Comparison of ENCODE assay signal across 8 cellular contexts in the genomic region with DNA sequence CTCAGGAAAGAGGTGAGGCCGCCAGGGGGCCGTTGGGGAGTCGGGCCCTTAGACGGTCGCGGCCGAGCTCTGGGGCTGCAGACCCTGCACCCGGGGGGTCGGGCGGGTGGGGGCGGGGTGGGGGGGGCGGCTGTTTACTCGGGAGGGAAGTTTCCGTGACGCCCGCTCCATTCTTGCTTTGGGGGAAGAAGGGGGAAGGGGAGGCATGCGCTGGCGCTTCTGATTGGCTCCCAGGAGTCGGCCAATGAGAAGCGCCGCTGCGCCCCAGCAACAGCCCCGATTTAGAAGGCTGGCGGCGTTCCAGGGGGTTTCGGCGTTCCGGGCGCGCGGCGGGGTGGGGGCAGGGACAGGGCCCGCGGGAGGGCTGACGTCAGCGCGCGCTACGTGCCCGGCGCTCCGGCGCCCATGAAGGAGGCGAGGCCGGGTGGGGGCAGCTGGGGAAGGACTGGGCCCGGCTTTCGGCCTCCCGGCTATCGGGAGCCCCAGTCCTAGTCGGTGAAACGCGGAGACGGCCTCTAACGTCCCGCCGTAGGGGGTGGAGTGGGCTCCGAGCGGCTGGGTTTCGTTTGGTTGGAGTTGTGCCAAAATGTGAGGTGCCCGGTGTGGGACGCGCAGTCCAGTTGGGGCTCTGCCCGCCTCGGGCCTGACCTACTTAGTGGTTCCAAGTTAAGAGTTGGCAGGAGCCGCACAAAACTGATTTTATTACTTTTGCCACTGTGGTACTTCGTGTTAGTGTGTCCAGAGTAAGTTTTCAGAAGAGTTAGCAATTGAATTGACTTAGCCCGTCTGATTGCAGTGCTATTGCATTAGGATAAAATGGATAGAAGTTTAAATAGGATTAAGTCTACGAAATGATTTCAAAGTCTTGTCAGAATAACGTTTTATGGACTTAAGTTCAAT. TPM values are rescaled to one million over a fixed set of nuclear protein-coding genes. Genes with fewer than 3 reads are reported as not detected.
DNase-seq lines count a peak whose midpoint lies in the region; TF ChIP-seq lines count a peak whose summit lies in the region.

No MANE protein-coding gene starts in this region.

- peak overlapping the region; percentile 97 for H3K27ac ChIP-seq in RWPE1

- H3K36me3 Mint-ChIP-seq in nephron progenitor cell (ENCODE audit: low read depth): peaks cover 34% of the 10 kb centered on the region
- peaks cover 35% of the 10 kb centered on the region for H3K36me3 Mint-ChIP-seq in stimulated activated naive CD8-positive, alpha-beta T cell treated with anti-CD3 and anti-CD28 coated beads, Interleukin-15, Interleukin-2, amounts not matched to agents 100 ng/mL and 50 ng/mL, for 24 hours (ENCODE audit: low read depth)

- H3K27ac Mint-ChIP-seq in nephron progenitor cell: peak overlapping the region; percentile 97
- H3K27ac Mint-ChIP-seq in stimulated activated naive CD8-positive, alpha-beta T cell treated with anti-CD3 and anti-CD28 coated beads, Interleukin-15, Interleukin-2, amounts not matched to agents 100 ng/mL and 50 ng/mL, for 24 hours: peak overlapping the region; percentile 97

- peaks cover 4% of the 10 kb centered on the region for H3K27me3 Mint-ChIP-seq in nephron progenitor cell (ENCODE audit: low read depth, poor library complexity)
- H3K27me3 Mint-ChIP-seq in stimulated activated naive CD8-positive, alpha-beta T cell treated with anti-CD3 and anti-CD28 coated beads, Interleukin-15, Interleukin-2, amounts not matched to agents 100 ng/mL and 50 ng/mL, for 24 hours: no peaks in the 10 kb centered on the region

- POLR2A ChIA-PET in RWPE1 (lab: Yijun Ruan, JAX; ENCODE audit: low non-redundant PET): no interaction called here

- H3K4me3 ChIP-seq in fibroblast of the aortic adventitia (ENCODE audit: low read depth, low read length): peak overlapping the region; percentile 90

- H3K9me3 Mint-ChIP-seq in nephron progenitor cell: no peaks in the 10 kb centered on the region
- H3K9me3 Mint-ChIP-seq in stimulated activated naive CD8-positive, alpha-beta T cell treated with anti-CD3 and anti-CD28 coated beads, Interleukin-15, Interleukin-2, amounts not matched to agents 100 ng/mL and 50 ng/mL, for 24 hours: no peaks in the 10 kb centered on the region

- TF ChIP-seq CTCF in RWPE1 (conservative IDR thresholded peaks at IDR 0.05; ENCODE audit: low read depth): no peak
- TF ChIP-seq CTCF in fibroblast of the aortic adventitia (IDR thresholded peaks at IDR 0.05; ENCODE audit: insufficient read depth, low read length): peak; percentile 9
- no peak for TF ChIP-seq CTCF in nephron progenitor cell (IDR thresholded peaks at IDR 0.05)

- DNase-seq in EL (peak; percentile 97), GOT3 (lab: John Stamatoyannopoulos, UW) (peak; percentile 90), LoVo (ENCODE audit: low spot score) (peak; percentile 97), RWPE1 (ENCODE audit: low spot score) (peak; percentile 92), fibroblast of the aortic adventitia (ENCODE audit: low read depth) (peak; percentile 96), nephron progenitor cell (peak; percentile 92)
- peak; percentile 96 for DNase-seq in activated effector memory CD4-positive, alpha-beta T cell treated with Interleukin-2 at 50 U/mL for 16 hours

- H3K4me1 Mint-ChIP-seq in nephron progenitor cell: peaks cover 45% of the 10 kb centered on the region
- peaks cover 32% of the 10 kb centered on the region for H3K4me1 Mint-ChIP-seq in stimulated activated naive CD8-positive, alpha-beta T cell treated with anti-CD3 and anti-CD28 coated beads, Interleukin-15, Interleukin-2, amounts not matched to agents 100 ng/mL and 50 ng/mL, for 24 hours (ENCODE audit: low read depth)

- CTCF ChIA-PET in RWPE1 (lab: Yijun Ruan, JAX): interaction anchor here (1.1 to 3.3 kb wide), 2 partner anchors 10 to 98 kb away, joined by 4 to 16 read pairs; no protein-coding TSS in a partner anchor

- H3K4me3 Mint-ChIP-seq in nephron progenitor cell: peak overlapping the region; percentile 96
- peak overlapping the region; percentile 92 for H3K4me3 Mint-ChIP-seq in stimulated activated naive CD8-positive, alpha-beta T cell treated with anti-CD3 and anti-CD28 coated beads, Interleukin-15, Interleukin-2, amounts not matched to agents 100 ng/mL and 50 ng/mL, for 24 hours

RNA-seq across cellular contexts. Expression of gene PNRC1, which starts 1.1 kb away (rescaled TPM):
- 92.3 and 138 TPM in 2 replicates for total RNA-seq in fibroblast of the aortic adventitia (ENCODE audit: low replicate concordance)

RNA-seq across cellular contexts. Expression of gene SRSF12, which starts 36.2 kb away (rescaled TPM):
- 0.09 and 0.33 TPM in 2 replicates for total RNA-seq in fibroblast of the aortic adventitia (ENCODE audit: low replicate concordance)

Comparison
In these comparisons a context has a peak if more than half of its experiments do, and no peak if none do; other contexts are left out.
1. Peak in every context shown above with its lines: DNase-seq, H3K4me3 ChIP-seq and H3K27ac ChIP-seq.